ENCODE assay signal across 1 cellular context in genomic region chr16:10514369-10515055, GRCh38.
TF ChIP-seq lines count a peak whose summit lies in the region.

No MANE protein-coding gene starts in this region.

TF ChIP-seq in HepG2, 621 proteins besides CTCF, POLR2A, EP300 and RAD21 (continued from another document and continues in another):
- 0 out of 2 replicates have a peak, but pooled peaks have one; percentile 44 for TF ChIP-seq HMGXB3 (CRISPR knock-in tag; IDR thresholded peaks at IDR 0.05; ENCODE audit: borderline replicate concordance)
- no peak for TF ChIP-seq RNF2 (conservative IDR thresholded peaks at IDR 0.05; ENCODE audit: low read depth)
- TF ChIP-seq ZNF597 (CRISPR knock-in tag; IDR thresholded peaks at IDR 0.05): no peak
- TF ChIP-seq ATF2 (CRISPR knock-in tag; IDR thresholded peaks at IDR 0.05): no peak
- no peak for TF ChIP-seq POGZ (CRISPR knock-in tag; IDR thresholded peaks at IDR 0.05)
- TF ChIP-seq PLRG1 (conservative IDR thresholded peaks at IDR 0.05): no peak
- TF ChIP-seq ZSCAN5A (CRISPR knock-in tag; IDR thresholded peaks at IDR 0.05; ENCODE audit: borderline replicate concordance): no peak
- TF ChIP-seq FIP1L1 (IDR thresholded peaks at IDR 0.05; ENCODE audit: borderline replicate concordance, insufficient read depth, low read depth, low read length): no peak
- no peak for TF ChIP-seq IRF2 (CRISPR knock-in tag; IDR thresholded peaks at IDR 0.05)
- TF ChIP-seq ATF1 (CRISPR knock-in tag; IDR thresholded peaks at IDR 0.05): no peak
- no peak for TF ChIP-seq JUND (CRISPR knock-in tag; IDR thresholded peaks at IDR 0.05)
- no peak for TF ChIP-seq ZNF253 (CRISPR knock-in tag; IDR thresholded peaks at IDR 0.05; ENCODE audit: borderline replicate concordance)
- no peak for TF ChIP-seq LCORL (IDR thresholded peaks at IDR 0.05)
- 0 out of 2 replicates have a peak, but pooled peaks have one; percentile 25 for TF ChIP-seq LCORL (CRISPR knock-in tag; IDR thresholded peaks at IDR 0.05)
- no peak for TF ChIP-seq ZNF512B (CRISPR knock-in tag; IDR thresholded peaks at IDR 0.05; ENCODE audit: borderline replicate concordance)
- no peak for TF ChIP-seq ZNF709 (CRISPR knock-in tag; IDR thresholded peaks at IDR 0.05)
- TF ChIP-seq ATF7 (IDR thresholded peaks at IDR 0.05): no peak
- no peak for TF ChIP-seq ATF7 (CRISPR knock-in tag; IDR thresholded peaks at IDR 0.05)
- TF ChIP-seq ZNF652 (CRISPR knock-in tag; IDR thresholded peaks at IDR 0.05; ENCODE audit: borderline replicate concordance, low read depth): peak; percentile 60
- TF ChIP-seq ZNF879 (CRISPR knock-in tag; IDR thresholded peaks at IDR 0.05): no peak
- no peak for TF ChIP-seq AGO2 (optimal IDR thresholded peaks at IDR 0.05; ENCODE audit: low read depth, low read length)
- 0 out of 2 replicates have a peak, but pooled peaks have one; percentile 46 for TF ChIP-seq KDM3A (CRISPR knock-in tag; IDR thresholded peaks at IDR 0.05; ENCODE audit: low read depth)
- no peak for TF ChIP-seq SRSF1 (optimal IDR thresholded peaks at IDR 0.05; ENCODE audit: low read depth, low read length)
- TF ChIP-seq RBM22 (optimal IDR thresholded peaks at IDR 0.05; ENCODE audit: low read length): no peak
- TF ChIP-seq LBX2 (CRISPR knock-in tag; IDR thresholded peaks at IDR 0.05; ENCODE audit: borderline replicate concordance): no peak
- no peak for TF ChIP-seq CSRNP1 (CRISPR knock-in tag; IDR thresholded peaks at IDR 0.05)
- TF ChIP-seq ZNF558 (CRISPR knock-in tag; IDR thresholded peaks at IDR 0.05; ENCODE audit: borderline replicate concordance): no peak
- no peak for TF ChIP-seq SKI (IDR thresholded peaks at IDR 0.05; ENCODE audit: partially characterized antibody)
- TF ChIP-seq GZF1 (CRISPR knock-in tag; IDR thresholded peaks at IDR 0.05): no peak
- TF ChIP-seq ZFY (CRISPR knock-in tag; IDR thresholded peaks at IDR 0.05): peak; percentile 28; the same call in 1 of the 2 replicates
- TF ChIP-seq ARHGAP35 (CRISPR knock-in tag; IDR thresholded peaks at IDR 0.05; ENCODE audit: borderline replicate concordance): no peak
- no peak for TF ChIP-seq ZBTB2 (CRISPR knock-in tag; IDR thresholded peaks at IDR 0.05; ENCODE audit: low read depth)
- TF ChIP-seq THAP11 (CRISPR knock-in tag; IDR thresholded peaks at IDR 0.05): no peak
- TF ChIP-seq ZNF318 (CRISPR knock-in tag; IDR thresholded peaks at IDR 0.05): peak; percentile 60; the same call in 1 of the 2 replicates
- TF ChIP-seq ZFP82 (CRISPR knock-in tag; IDR thresholded peaks at IDR 0.05; ENCODE audit: borderline replicate concordance): no peak
- TF ChIP-seq EHMT2 (IDR thresholded peaks at IDR 0.05; ENCODE audit: borderline replicate concordance, low read depth, low read length): no peak
- no peak for TF ChIP-seq ZNF292 (CRISPR knock-in tag; IDR thresholded peaks at IDR 0.05; ENCODE audit: borderline replicate concordance, low read depth)
